Comparison of ENCODE assay signal across 8 cellular contexts in the genomic region with DNA sequence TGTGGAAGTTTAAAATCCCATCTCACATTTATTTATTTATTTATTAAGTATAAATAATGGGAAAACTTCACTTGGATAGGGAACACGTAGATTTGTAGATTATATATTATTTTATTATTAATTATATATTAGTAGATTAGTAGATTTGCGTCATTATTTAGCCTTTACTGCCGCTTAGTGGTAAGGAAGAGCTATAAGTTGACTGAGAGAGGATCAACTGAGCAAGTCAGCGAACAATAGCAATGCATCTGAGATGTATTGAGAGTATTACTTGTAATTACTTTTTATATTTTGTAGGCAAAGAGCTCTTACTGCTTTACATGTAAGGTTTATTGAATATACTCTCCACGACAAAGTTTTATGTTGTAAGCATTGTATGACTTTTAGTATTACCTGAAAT.
DNase-seq lines count a peak whose midpoint lies in the region; ATAC-seq and TF ChIP-seq lines count a peak whose summit lies in the region.

No MANE protein-coding gene starts in this region.

- intact Hi-C loops in PC-9 (cut with micrococcal nuclease; ENCODE audit: unreplicated experiment), result loop anchor here (5.0 kb wide), 1 partner anchor 1244 kb away; no protein-coding TSS in a partner anchor

- H3K27ac ChIP-seq in 22Rv1 (no peak overlapping the region), PC-9 (no peak overlapping the region)

- POLR2A ChIA-PET in PC-9 (lab: Charles Lee; ENCODE audit: unreplicated experiment), result no interaction called here

- H3K36me3 ChIP-seq in PC-9 (ENCODE audit: low read depth), result no peaks in the 10 kb centered on the region

- peak; percentile 71 for TF ChIP-seq CTCF in 22Rv1 (IDR thresholded peaks at IDR 0.05)
- TF ChIP-seq CTCF in PC-9 (conservative IDR thresholded peaks at IDR 0.05), result peak; percentile 49
- TF ChIP-seq CTCF in foreskin fibroblast (IDR thresholded peaks at IDR 0.05; ENCODE audit: low read depth, low read length), result peak; percentile 58

- H3K4me3 ChIP-seq in PC-9 (no peak overlapping the region), foreskin fibroblast (ENCODE audit: low read depth in 1 of 2, low read length in 2 of 2) (no peak overlapping the region)

- H2AFZ ChIP-seq in PC-9, result no peak overlapping the region

- H3K4me1 ChIP-seq in PC-9 (replicated peaks; ENCODE audit: insufficient read depth), result no peaks in the 10 kb centered on the region

- no peak overlapping the region for H3K4me2 ChIP-seq in PC-9

- DNase-seq in PC-9 (no peak), foreskin fibroblast (peak; percentile 1 to 31), UCSD-AML1 (lab: John Stamatoyannopoulos, UW; ENCODE audit: unreplicated experiment) (no peak), T-helper 2 cell (no peak)

- H3K9me2 ChIP-seq in PC-9 (ENCODE audit: insufficient read depth), result no peaks in the 10 kb centered on the region

- no peaks in the 10 kb centered on the region for H3K9me3 ChIP-seq in PC-9 (ENCODE audit: insufficient read depth, low read depth)

- CTCF ChIA-PET in PC-9 (lab: Charles Lee), result interaction anchor here (0.7 to 1.0 kb wide), 3 partner anchors 1243 to 1759 kb away, joined by 3 to 4 read pairs (median 3); no protein-coding TSS in a partner anchor

- H3K79me2 ChIP-seq in PC-9 (ENCODE audit: low read depth), result no peaks in the 10 kb centered on the region

- H3K27me3 ChIP-seq in PC-9 (ENCODE audit: insufficient read depth, low read depth), result peaks cover 4% of the 10 kb centered on the region; the same call in 1 of the 2 replicates

- no TSS peak for BruUV-seq in PC-9 (replicated peaks; lab: Mats Ljungman, UMichigan)

- peak; percentile 80 for ATAC-seq in GM18867 (IDR thresholded peaks at IDR 0.05; ENCODE audit: unreplicated experiment)
- ATAC-seq in GM21381 (IDR thresholded peaks at IDR 0.05; ENCODE audit: unreplicated experiment), result no peak
- no peak for ATAC-seq in HG03139 (IDR thresholded peaks at IDR 0.05; ENCODE audit: unreplicated experiment)

- no peaks in the 10 kb centered on the region for H3F3A ChIP-seq in PC-9 (ENCODE audit: insufficient read depth, low read depth)

- no peaks in the 10 kb centered on the region for H4K20me1 ChIP-seq in PC-9 (ENCODE audit: insufficient read depth)

Comparison
In these comparisons a context has a peak if more than half of its experiments do, and no peak if none do; other contexts are left out.
1. DNase-seq: peak in foreskin fibroblast (2 of 2); none in PC-9 (0 of 2), UCSD-AML1 (single experiment) and T-helper 2 cell (0 of 5).
2. Peak in every context shown above with its lines, with median percentiles within 50 percentile points of each other: CTCF ChIP-seq.